Comparison of ENCODE assay signal across 3 cellular contexts in the genomic region with DNA sequence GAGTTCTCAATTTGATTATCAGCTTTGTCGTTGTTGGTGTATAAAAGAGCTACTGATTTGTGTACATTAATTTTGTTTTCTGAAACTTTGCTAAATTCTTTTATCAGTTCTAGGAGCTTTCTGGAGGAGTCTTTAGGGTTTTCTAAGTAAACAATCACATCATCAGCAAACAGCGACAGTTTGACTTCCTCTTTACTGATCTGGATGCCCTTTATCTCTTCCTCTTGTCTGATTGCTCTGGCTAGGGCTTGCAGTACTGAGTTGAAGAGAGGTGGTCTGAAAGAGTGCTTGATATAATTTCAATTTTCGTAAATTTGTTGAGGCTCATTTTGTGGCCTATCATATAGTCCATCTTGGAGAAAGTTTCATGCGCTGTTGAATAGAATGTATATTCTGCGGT.
"Had no signal": no experiment of that assay in that cellular context is flagged by ENCODE, and none has a peak within 500 bp of the region (broad histone marks: within the 10 kb centered on the region; RNA-seq: fewer than 3 reads in every experiment).

No MANE protein-coding gene starts in this region.

- DNase-seq: H9, HCEC 1CT, IMR-90 had no signal
